27 cellular contexts compared by ENCODE assay signal in genomic region chr13:105871768-105872167, GRCh38.
DNase-seq lines count a peak whose midpoint lies in the region; ATAC-seq, FAIRE-seq and TF ChIP-seq lines count a peak whose summit lies in the region.
"Had no signal": no experiment of that assay in that cellular context is flagged by ENCODE, and none has a peak within 500 bp of the region (broad histone marks: within the 10 kb centered on the region; RNA-seq: fewer than 3 reads in every experiment).

No MANE protein-coding gene starts in this region.

- no peak overlapping the region for H4K91ac ChIP-seq in H1 (replicated peaks; ENCODE audit: insufficient read length, low read length)

- no peak overlapping the region for H3K4me3 Mint-ChIP-seq in GM23338
- H3K4me3 Mint-ChIP-seq: CD14-positive monocyte; CD4-positive, alpha-beta memory T cell; CD4-positive, CD25-positive, alpha-beta regulatory T cell; CD8-positive, alpha-beta memory T cell had no signal

- DNase-seq in H1 (ENCODE audit: low read depth in 1 of 2, low spot score in 2 of 2) (no peak), iPS-NIHi7 (ENCODE audit: extremely low spot score) (peak; percentile 16), small intestine (peak; percentile 2), NCI-H510A (lab: John Stamatoyannopoulos, UW) (no peak), GM23338 (ENCODE audit: low spot score) (no peak)
- DNase-seq: 8988T; ACHN; BE2C; C1 segment of cervical spinal cord; CD4-positive, alpha-beta memory T cell; CD4-positive, CD25-positive, alpha-beta regulatory T cell; CD8-positive, alpha-beta memory T cell; COR-L47; DMS 273 treated with DMSO at 0.1 percent for 48 hours; DMS153; DMS53; DMS79; DND-41; EL; GDM1 had no signal

- no peak overlapping the region for H3K9ac ChIP-seq in H1 (replicated peaks in 1 of 4; ENCODE audit: extremely low read depth in 1 of 4, low read depth in 3 of 4, low read length in 3 of 4)
- H3K9ac ChIP-seq: BLaER1 had no signal

- H3K18ac ChIP-seq in H1 (ENCODE audit: extremely low read depth, low read length): no peak overlapping the region

- no peaks in the 10 kb centered on the region for H3K79me1 ChIP-seq in H1 (ENCODE audit: low read depth, low read length)

- 0 out of 2 replicates have a peak overlapping the region, but pooled peaks have one; percentile 25 for H2AFZ ChIP-seq in H1 (ENCODE audit: low read length)
- H2AFZ ChIP-seq in GM23338: no peak overlapping the region

- H3K79me2 ChIP-seq in H1 (ENCODE audit: control insufficient read depth in 1 of 2, insufficient read depth in 2 of 2, low read length in 2 of 2) (no peaks in the 10 kb centered on the region), GM23338 (replicated peaks; ENCODE audit: insufficient read depth) (no peaks in the 10 kb centered on the region)

- H3K27me3 Mint-ChIP-seq in GM23338 (ENCODE audit: insufficient read depth, low read depth, poor library complexity): no peaks in the 10 kb centered on the region
- H3K27me3 Mint-ChIP-seq: CD4-positive, alpha-beta memory T cell; CD4-positive, CD25-positive, alpha-beta regulatory T cell; CD8-positive, alpha-beta memory T cell had no signal

- no peak overlapping the region for H2BK120ac ChIP-seq in H1 (replicated peaks; ENCODE audit: low read depth, low read length)

- H3K4me3 ChIP-seq in H1 (ENCODE audit: extremely low read depth in 1 of 4, insufficient read depth in 2 of 4, low read depth in 3 of 4, low read length in 4 of 4) (no peak overlapping the region), small intestine (ENCODE audit: low read depth in 1 of 2, low read length in 2 of 2) (no peak overlapping the region), GM23338 (no peak overlapping the region)
- H3K4me3 ChIP-seq: BLaER1, GM12878 had no signal

- no peak for TF ChIP-seq RAD21 in H1 (IDR thresholded peaks at IDR 0.05 in 1 of 2, conservative IDR thresholded peaks at IDR 0.05 in 1 of 2; ENCODE audit: low read depth in 2 of 2, low read length in 2 of 2)

- CTCF ChIA-PET in H1 (lab: Charles Lee; ENCODE audit: partially characterized antibody): interaction anchor here (1.3 to 1.6 kb wide), 2 partner anchors 10 to 461 kb away, joined by 3 to 5 read pairs; no protein-coding TSS in a partner anchor

- no peaks in the 10 kb centered on the region for H3K9me3 Mint-ChIP-seq in GM23338

- no peak overlapping the region for H2BK12ac ChIP-seq in H1 (ENCODE audit: low read depth, low read length)

- H3K36me3 ChIP-seq in H1 (ENCODE audit: control insufficient read depth in 2 of 4, insufficient read depth in 4 of 4, low read length in 3 of 4) (no peaks in the 10 kb centered on the region), small intestine (ENCODE audit: control insufficient read depth in 2 of 2, insufficient read depth in 2 of 2, low read length in 2 of 2) (no peaks in the 10 kb centered on the region), GM23338 (ENCODE audit: insufficient read depth) (no peaks in the 10 kb centered on the region)
- H3K36me3 ChIP-seq: BE2C, BLaER1 had no signal

- H2BK20ac ChIP-seq in H1 (ENCODE audit: low read length): no peak overlapping the region

- H3K27ac ChIP-seq in H1 (ENCODE audit: low read depth, low read length) (no peak overlapping the region), small intestine (ENCODE audit: low read depth in 1 of 2, low read length in 1 of 2) (no peak overlapping the region), GM23338 (ENCODE audit: low read depth) (no peak overlapping the region)
- H3K27ac ChIP-seq: BLaER1 had no signal

- TF ChIP-seq POLR2A in H1 (IDR thresholded peaks at IDR 0.05; ENCODE audit: control extremely low read depth in 1 of 2, low read depth in 2 of 2, low read length in 2 of 2): no peak

- no peak overlapping the region for H3K14ac ChIP-seq in H1 (ENCODE audit: insufficient read length)

- no peaks in the 10 kb centered on the region for H3K23me2 ChIP-seq in H1 (ENCODE audit: low read depth, low read length)

- no peaks in the 10 kb centered on the region for H3K9me3 ChIP-seq in H1 (ENCODE audit: insufficient read depth in 2 of 2, low read depth in 1 of 2, low read length in 1 of 2)
- H3K9me3 ChIP-seq in small intestine (ENCODE audit: control insufficient read depth, low read depth): no peaks in the 10 kb centered on the region
- H3K9me3 ChIP-seq: BE2C, BLaER1 had no signal

- no peaks in the 10 kb centered on the region for H3K4me1 Mint-ChIP-seq in GM23338
- H3K4me1 Mint-ChIP-seq: CD14-positive monocyte; CD4-positive, alpha-beta memory T cell; CD4-positive, CD25-positive, alpha-beta regulatory T cell; CD8-positive, alpha-beta memory T cell had no signal

- no peaks in the 10 kb centered on the region for H3K9me2 ChIP-seq in GM23338 (ENCODE audit: insufficient read depth)

- H2BK5ac ChIP-seq in H1 (ENCODE audit: low read depth, low read length): no peak overlapping the region

- FAIRE-seq in H1 (lab: Jason Lieb, UNC) (no peak), small intestine (lab: Jason Lieb, UNC) (no peak)
- FAIRE-seq: A204.1, GM12878, GM12892, GM18507 had no signal

- TF ChIP-seq CTCF in H1 (IDR thresholded peaks at IDR 0.05; ENCODE audit: control extremely low read depth in 1 of 3, insufficient read depth in 1 of 3, low read depth in 1 of 3, low read length in 3 of 3): no peak
- no peak for TF ChIP-seq CTCF in GM23338 (conservative IDR thresholded peaks at IDR 0.05; ENCODE audit: low read depth in 2 of 2)

- WGBS in H1 (ENCODE audit: extremely low coverage in 1 of 2, insufficient coverage in 1 of 2, insufficient read length in 1 of 2, insufficient replicate concordance in 2 of 2, low coverage in 1 of 2, low lambda C conversion rate in 2 of 2, missing lambda C conversion rate in 1 of 2), 2 experiments: 86% methylated on average over 1 of the region's 1 CpG; no CpG with 5 or more reads in 1 of the 2 experiments
- 59 to 79% (median 61%) methylated on average over 1 of the region's 1 CpG for WGBS in small intestine, 3 donors

- H3K27me3 ChIP-seq in H1 (replicated peaks in 1 of 4; ENCODE audit: control insufficient read depth in 3 of 4, extremely low read depth in 1 of 4, insufficient read depth in 3 of 4, low read length in 3 of 4): no peaks in the 10 kb centered on the region
- H3K27me3 ChIP-seq in small intestine (ENCODE audit: control insufficient read depth in 2 of 2, insufficient read depth in 2 of 2, low read length in 2 of 2): no peaks in the 10 kb centered on the region
- H3K27me3 ChIP-seq in GM23338 (ENCODE audit: insufficient read depth): no peaks in the 10 kb centered on the region
- H3K27me3 ChIP-seq: BE2C, BLaER1 had no signal

- H3K56ac ChIP-seq in H1 (replicated peaks; ENCODE audit: insufficient read length, low read depth, low read length): no peak overlapping the region

- H4K5ac ChIP-seq in H1 (ENCODE audit: insufficient read length, low read depth, low read length): no peak overlapping the region

- H4K20me1 ChIP-seq in H1 (replicated peaks in 1 of 2; ENCODE audit: control insufficient read depth in 1 of 2, insufficient read depth in 2 of 2, low read length in 2 of 2): no peaks in the 10 kb centered on the region
- H4K20me1 ChIP-seq in GM23338 (replicated peaks; ENCODE audit: insufficient read depth): no peaks in the 10 kb centered on the region
- H4K20me1 ChIP-seq: BLaER1 had no signal

- no peak for ATAC-seq in HG03565 (IDR thresholded peaks at IDR 0.05; ENCODE audit: unreplicated experiment)
- no peak for ATAC-seq in GM23338
- ATAC-seq: GM12878 had no signal

- no peak overlapping the region for H2BK15ac ChIP-seq in H1 (ENCODE audit: low read length)

- H2AK5ac ChIP-seq in H1 (ENCODE audit: low read depth, low read length): no peak overlapping the region

- TF ChIP-seq EP300 in H1 (IDR thresholded peaks at IDR 0.05; ENCODE audit: borderline replicate concordance in 1 of 2, low read depth in 2 of 2, low read length in 2 of 2): no peak

- H3K23ac ChIP-seq in H1 (ENCODE audit: insufficient read length): no peak overlapping the region

- H4K8ac ChIP-seq in H1 (ENCODE audit: extremely low read depth, insufficient read depth, low read length): no peak overlapping the region

- no peaks in the 10 kb centered on the region for H3K36me3 Mint-ChIP-seq in GM23338 (ENCODE audit: low read depth)
- H3K36me3 Mint-ChIP-seq: CD14-positive monocyte; CD4-positive, alpha-beta memory T cell; CD4-positive, CD25-positive, alpha-beta regulatory T cell; CD8-positive, alpha-beta memory T cell had no signal

- POLR2A ChIA-PET in H1 (lab: Charles Lee; ENCODE audit: partially characterized antibody): no interaction called here

- H3K4me2 ChIP-seq in H1 (ENCODE audit: insufficient read depth in 1 of 2, low read depth in 2 of 2, low read length in 2 of 2): no peak overlapping the region
- H3K4me2 ChIP-seq in GM23338: no peak overlapping the region
- H3K4me2 ChIP-seq: BLaER1 had no signal

- H3K27ac Mint-ChIP-seq in GM23338: no peak overlapping the region
- H3K27ac Mint-ChIP-seq: CD14-positive monocyte; CD4-positive, alpha-beta memory T cell; CD4-positive, CD25-positive, alpha-beta regulatory T cell; CD8-positive, alpha-beta memory T cell had no signal

- no peaks in the 10 kb centered on the region for H3K4me1 ChIP-seq in H1 (replicated peaks in 1 of 4; ENCODE audit: control insufficient read depth in 3 of 4, insufficient read depth in 4 of 4, low read length in 3 of 4)
- no peaks in the 10 kb centered on the region for H3K4me1 ChIP-seq in small intestine (ENCODE audit: control insufficient read depth in 2 of 2, insufficient read depth in 1 of 2, low read depth in 1 of 2, low read length in 1 of 2)
- H3K4me1 ChIP-seq in GM23338 (ENCODE audit: insufficient read depth): no peaks in the 10 kb centered on the region
- H3K4me1 ChIP-seq: BE2C, BLaER1 had no signal

- no peak overlapping the region for H3K4ac ChIP-seq in H1 (replicated peaks; ENCODE audit: insufficient read length, low read depth, low read length)

- H3F3A ChIP-seq in GM23338 (replicated peaks; ENCODE audit: low read depth): no peaks in the 10 kb centered on the region

TF ChIP-seq in H1, 55 proteins besides CTCF, POLR2A, EP300 and RAD21 (continues in another document):
- no peak for TF ChIP-seq YY1 (IDR thresholded peaks at IDR 0.05; ENCODE audit: low read depth, low read length)
- no peak for TF ChIP-seq RBBP5 (IDR thresholded peaks at IDR 0.05; ENCODE audit: borderline replicate concordance, low read depth, low read length)
- no peak for TF ChIP-seq PHF8 (conservative IDR thresholded peaks at IDR 0.05; ENCODE audit: low read depth, low read length)
- no peak for TF ChIP-seq BRCA1 (IDR thresholded peaks at IDR 0.05; ENCODE audit: low read depth, low read length)
- TF ChIP-seq SIX5 (IDR thresholded peaks at IDR 0.05; ENCODE audit: low read depth, low read length): no peak
- TF ChIP-seq CREB1 (IDR thresholded peaks at IDR 0.05): no peak
- TF ChIP-seq MAFK (IDR thresholded peaks at IDR 0.05; ENCODE audit: low read depth, low read length): no peak

TF ChIP-seq in GM23338, 12 proteins besides CTCF, POLR2A, EP300 and RAD21 (continues in another document):
- TF ChIP-seq STAT1 (IDR thresholded peaks at IDR 0.05; ENCODE audit: unreplicated experiment): no peak
- TF ChIP-seq EZH2phosphoT487 (IDR thresholded peaks at IDR 0.05; ENCODE audit: unreplicated experiment): no peak

Comparison
In these comparisons a context has a peak if more than half of its experiments do, and no peak if none do; other contexts are left out.
1. DNase-seq: peak in iPS-NIHi7 (single experiment) and small intestine (single experiment); none in H1 (0 of 2), NCI-H510A (single experiment) and GM23338 (single experiment).